8 cellular contexts compared by ENCODE assay signal in the genomic region with DNA sequence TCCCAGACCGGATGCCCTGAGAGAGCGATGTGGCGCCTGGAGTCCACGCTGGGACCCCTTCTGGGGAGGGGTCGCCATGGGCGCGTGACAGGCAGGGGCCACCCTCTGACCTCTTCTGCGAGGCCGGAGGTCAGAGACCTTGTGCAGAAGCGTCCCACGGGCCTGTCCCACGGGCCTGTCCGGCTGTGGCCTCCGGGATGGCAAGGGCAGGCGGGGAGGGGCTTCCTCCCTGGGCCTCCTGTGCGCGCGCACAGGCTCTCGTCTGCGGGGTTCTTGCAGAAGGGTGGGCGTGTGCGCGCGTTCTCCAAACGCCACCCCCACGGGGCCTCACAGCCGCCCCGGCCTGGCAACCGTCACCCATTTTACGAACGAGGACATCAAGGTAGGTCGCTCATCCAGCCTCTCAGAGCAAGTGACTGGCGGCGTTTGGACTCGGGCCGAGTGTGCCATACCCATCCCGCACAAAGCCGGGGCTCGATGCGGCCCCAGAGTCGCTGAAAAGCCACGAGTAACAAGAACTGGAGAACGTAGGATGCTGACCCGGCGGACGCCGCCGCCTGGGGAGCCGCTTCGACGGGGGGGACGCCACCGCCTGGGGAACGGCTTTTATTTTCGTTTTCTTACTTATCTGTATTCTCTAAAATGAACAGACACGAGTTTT.
DNase-seq lines count a peak whose midpoint lies in the region; ATAC-seq and TF ChIP-seq lines count a peak whose summit lies in the region.

No MANE protein-coding gene starts in this region.

- H3K27ac ChIP-seq in RWPE2 (ENCODE audit: poor library complexity, severe bottlenecking) = no peak overlapping the region

- ATAC-seq in GM19395 (IDR thresholded peaks at IDR 0.05; ENCODE audit: unreplicated experiment) = peak; percentile 27
- ATAC-seq in RWPE2 (ENCODE audit: low read depth) = no peak
- peak; percentile 29 for ATAC-seq in stimulated activated naive CD8-positive, alpha-beta T cell treated with anti-CD3 and anti-CD28 coated beads, Interleukin-15, amount 100 ng/mL, for 72 hours
- ATAC-seq in HG02970 (IDR thresholded peaks at IDR 0.05; ENCODE audit: low FRiP score, unreplicated experiment) = no peak

- DNase-seq in AG20443 (ENCODE audit: low spot score) = peak; percentile 84
- DNase-seq in RWPE2 (ENCODE audit: low spot score) = no peak
- peak; percentile 34 for DNase-seq in fibroblast of peridontal ligament (ENCODE audit: extremely low read depth)
- DNase-seq in stimulated activated naive CD8-positive, alpha-beta T cell treated with anti-CD3 and anti-CD28 coated beads, Interleukin-15, amount 100 ng/mL, for 72 hours = peak; percentile 47 to 54
- no peak for DNase-seq in HPDE6-E6E7 (ENCODE audit: extremely low spot score)
- no peak for DNase-seq in GDM1 (lab: John Stamatoyannopoulos, UW)

- H3K9me3 Mint-ChIP-seq in stimulated activated naive CD8-positive, alpha-beta T cell treated with anti-CD3 and anti-CD28 coated beads, Interleukin-15, amount 100 ng/mL, for 72 hours = no peaks in the 10 kb centered on the region

- TF ChIP-seq CTCF in RWPE2 (IDR thresholded peaks at IDR 0.05; ENCODE audit: poor library complexity, severe bottlenecking) = no peak

- H3K4me3 Mint-ChIP-seq in stimulated activated naive CD8-positive, alpha-beta T cell treated with anti-CD3 and anti-CD28 coated beads, Interleukin-15, amount 100 ng/mL, for 72 hours = peak overlapping the region; percentile 80 to 82

- H3K36me3 ChIP-seq in RWPE2 (ENCODE audit: low read depth) = no peaks in the 10 kb centered on the region

- peak overlapping the region; percentile 19 to 86 for H3K27ac Mint-ChIP-seq in stimulated activated naive CD8-positive, alpha-beta T cell treated with anti-CD3 and anti-CD28 coated beads, Interleukin-15, amount 100 ng/mL, for 72 hours

- peaks cover 42% of the 10 kb centered on the region for H3K4me1 Mint-ChIP-seq in stimulated activated naive CD8-positive, alpha-beta T cell treated with anti-CD3 and anti-CD28 coated beads, Interleukin-15, amount 100 ng/mL, for 72 hours

- H3K27me3 Mint-ChIP-seq in stimulated activated naive CD8-positive, alpha-beta T cell treated with anti-CD3 and anti-CD28 coated beads, Interleukin-15, amount 100 ng/mL, for 72 hours = peaks cover 34% of the 10 kb centered on the region

- H3K4me1 ChIP-seq in RWPE2 (ENCODE audit: insufficient read depth, poor library complexity, severe bottlenecking) = no peaks in the 10 kb centered on the region

- H3K4me3 ChIP-seq in RWPE2 (ENCODE audit: severe bottlenecking) = peak overlapping the region; percentile 44

- H3K9me3 ChIP-seq in RWPE2 (ENCODE audit: severe bottlenecking) = no peaks in the 10 kb centered on the region

- peaks cover 39% of the 10 kb centered on the region for H3K27me3 ChIP-seq in RWPE2 (ENCODE audit: insufficient read depth, poor library complexity, severe bottlenecking)

Comparison
In these comparisons a context has a peak if more than half of its experiments do, and no peak if none do; other contexts are left out.
1. DNase-seq: peak in AG20443 (single experiment), fibroblast of peridontal ligament (single experiment) and stimulated activated naive CD8-positive, alpha-beta T cell treated with anti-CD3 and anti-CD28 coated beads, Interleukin-15, amount 100 ng/mL, for 72 hours (2 of 2); none in RWPE2 (single experiment), HPDE6-E6E7 (single experiment) and GDM1 (single experiment).
2. ATAC-seq: peak in GM19395 (single experiment) and stimulated activated naive CD8-positive, alpha-beta T cell treated with anti-CD3 and anti-CD28 coated beads, Interleukin-15, amount 100 ng/mL, for 72 hours (single experiment); none in RWPE2 (single experiment) and HG02970 (single experiment).